19 cellular contexts compared by ENCODE assay signal in the genomic region with DNA sequence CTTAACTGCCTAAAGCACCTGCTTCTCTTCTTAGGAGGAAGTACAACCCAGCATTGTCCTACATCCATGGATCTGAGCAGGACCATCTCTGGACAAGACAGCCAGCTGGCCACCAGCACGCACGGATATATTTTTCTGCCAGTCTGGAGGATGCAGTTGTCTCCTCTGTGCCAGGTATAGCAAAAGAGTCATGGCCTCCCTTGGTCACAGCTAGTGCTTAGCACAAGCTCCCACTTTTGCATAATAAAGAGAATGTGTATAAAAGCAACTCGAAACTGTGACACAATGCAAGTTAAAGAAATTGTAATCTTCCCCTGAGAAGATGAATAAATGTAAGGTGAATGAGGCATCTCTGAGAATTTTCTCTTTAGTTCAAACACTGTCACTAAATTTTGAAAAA.
DNase-seq lines count a peak whose midpoint lies in the region; ATAC-seq and TF ChIP-seq lines count a peak whose summit lies in the region.
"Had no signal": no experiment of that assay in that cellular context is flagged by ENCODE, and none has a peak within 500 bp of the region (broad histone marks: within the 10 kb centered on the region; RNA-seq: fewer than 3 reads in every experiment).

No MANE protein-coding gene starts in this region.

- H3K36me3 ChIP-seq in GM23338 (ENCODE audit: insufficient read depth), result no peaks in the 10 kb centered on the region
- H3K36me3 ChIP-seq in Karpas-422 (ENCODE audit: insufficient read depth, low read length), result no peaks in the 10 kb centered on the region
- no peaks in the 10 kb centered on the region for H3K36me3 ChIP-seq in endodermal cell (ENCODE audit: control insufficient read depth, insufficient read depth, low read length)
- no peaks in the 10 kb centered on the region for H3K36me3 ChIP-seq in neural progenitor cell
- no peaks in the 10 kb centered on the region for H3K36me3 ChIP-seq in CD4-positive, alpha-beta memory T cell (ENCODE audit: insufficient read depth, low read length)
- H3K36me3 ChIP-seq: BLaER1 had no signal

- peak; percentile 23 for DNase-seq in GM23338 (ENCODE audit: low spot score)
- DNase-seq in Karpas-422, result no peak
- peak; percentile 36 for DNase-seq in endodermal cell
- no peak for DNase-seq in neural progenitor cell (ENCODE audit: low spot score)
- DNase-seq in OCI-M1 (lab: John Stamatoyannopoulos, UW), result no peak
- DNase-seq in progenitor cell of endocrine pancreas (ENCODE audit: low spot score, unreplicated experiment), result no peak
- no peak for DNase-seq in CD4-positive, alpha-beta memory T cell
- DNase-seq: CD4-positive, CD25-positive, alpha-beta regulatory T cell; CD8-positive, alpha-beta memory T cell; DMS 273 treated with DMSO at 0.1 percent for 48 hours; DMS79 treated with DMSO at 0.1 percent for 48 hours; GF-D8; GM23248 had no signal

- no peaks in the 10 kb centered on the region for H3K27me3 ChIP-seq in GM23338 (ENCODE audit: insufficient read depth)
- no peaks in the 10 kb centered on the region for H3K27me3 ChIP-seq in Karpas-422 (ENCODE audit: low read length)
- no peaks in the 10 kb centered on the region for H3K27me3 ChIP-seq in endodermal cell (ENCODE audit: control insufficient read depth, insufficient read depth, low read length, poor library complexity, severe bottlenecking)
- H3K27me3 ChIP-seq in neural progenitor cell, result no peaks in the 10 kb centered on the region
- H3K27me3 ChIP-seq in CD4-positive, alpha-beta memory T cell (ENCODE audit: insufficient read depth, low read length), result no peaks in the 10 kb centered on the region
- H3K27me3 ChIP-seq: BLaER1 had no signal

- H3K27me3 Mint-ChIP-seq in GM23338 (ENCODE audit: insufficient read depth, low read depth, poor library complexity) (peaks cover 2% of the 10 kb centered on the region), endodermal cell (ENCODE audit: insufficient read depth) (no peaks in the 10 kb centered on the region), neural progenitor cell (ENCODE audit: insufficient read depth, low read depth) (no peaks in the 10 kb centered on the region), progenitor cell of endocrine pancreas (no peaks in the 10 kb centered on the region)
- no peaks in the 10 kb centered on the region for H3K27me3 Mint-ChIP-seq in CD4-positive, alpha-beta memory T cell
- H3K27me3 Mint-ChIP-seq: B cell; CD4-positive, CD25-positive, alpha-beta regulatory T cell; CD8-positive, alpha-beta memory T cell had no signal

- H3K9me3 Mint-ChIP-seq in GM23338, result no peaks in the 10 kb centered on the region
- no peaks in the 10 kb centered on the region for H3K9me3 Mint-ChIP-seq in endodermal cell
- H3K9me3 Mint-ChIP-seq in neural progenitor cell, result no peaks in the 10 kb centered on the region
- no peaks in the 10 kb centered on the region for H3K9me3 Mint-ChIP-seq in progenitor cell of endocrine pancreas (ENCODE audit: low read depth)
- peaks cover 0 to 4% (median 0%) of the 10 kb centered on the region in 8 donors for H3K9me3 Mint-ChIP-seq in CD4-positive, alpha-beta memory T cell

- H3F3A ChIP-seq in GM23338 (replicated peaks; ENCODE audit: low read depth) (no peaks in the 10 kb centered on the region), neural progenitor cell (ENCODE audit: low read depth) (no peaks in the 10 kb centered on the region)

- H3K9me3 ChIP-seq in Karpas-422 (ENCODE audit: low read length) (no peaks in the 10 kb centered on the region), endodermal cell (ENCODE audit: control insufficient read depth, low read length) (no peaks in the 10 kb centered on the region), neural progenitor cell (ENCODE audit: low read depth) (no peaks in the 10 kb centered on the region)
- H3K9me3 ChIP-seq in CD4-positive, alpha-beta memory T cell (ENCODE audit: control insufficient read depth in 1 of 2, low read length in 2 of 2), result no peaks in the 10 kb centered on the region
- H3K9me3 ChIP-seq: BLaER1 had no signal

- H3K36me3 Mint-ChIP-seq in GM23338 (ENCODE audit: low read depth), result no peaks in the 10 kb centered on the region
- H3K36me3 Mint-ChIP-seq in endodermal cell (ENCODE audit: low read depth), result peaks cover 1% of the 10 kb centered on the region
- H3K36me3 Mint-ChIP-seq in neural progenitor cell, result no peaks in the 10 kb centered on the region
- no peaks in the 10 kb centered on the region for H3K36me3 Mint-ChIP-seq in progenitor cell of endocrine pancreas (ENCODE audit: insufficient read depth)
- no peaks in the 10 kb centered on the region for H3K36me3 Mint-ChIP-seq in CD4-positive, alpha-beta memory T cell
- H3K36me3 Mint-ChIP-seq: CD4-positive, CD25-positive, alpha-beta regulatory T cell; CD8-positive, alpha-beta memory T cell had no signal

- POLR2A ChIA-PET in CD4-positive, alpha-beta memory T cell (lab: Charles Lee; ENCODE audit: partially characterized antibody), result no interaction called here

- peaks cover 9% of the 10 kb centered on the region; the same call in 1 of the 2 replicates for H3K4me1 ChIP-seq in GM23338 (ENCODE audit: insufficient read depth)
- peaks cover 30% of the 10 kb centered on the region for H3K4me1 ChIP-seq in Karpas-422 (ENCODE audit: low read length)
- no peaks in the 10 kb centered on the region for H3K4me1 ChIP-seq in endodermal cell (ENCODE audit: control insufficient read depth, insufficient read depth, low read length)
- no peaks in the 10 kb centered on the region for H3K4me1 ChIP-seq in neural progenitor cell
- H3K4me1 ChIP-seq in CD4-positive, alpha-beta memory T cell (ENCODE audit: insufficient read depth, low read length), result no peaks in the 10 kb centered on the region
- H3K4me1 ChIP-seq: BLaER1 had no signal

- peak; percentile 68 for ATAC-seq in GM23338
- ATAC-seq in esophagus mucosa, result no peak
- ATAC-seq: HCT116 had no signal

- H3K4me1 Mint-ChIP-seq in GM23338, result peaks cover 11% of the 10 kb centered on the region; the same call in 2 of the 3 replicates
- H3K4me1 Mint-ChIP-seq in endodermal cell, result no peaks in the 10 kb centered on the region
- H3K4me1 Mint-ChIP-seq in neural progenitor cell, result no peaks in the 10 kb centered on the region
- H3K4me1 Mint-ChIP-seq in progenitor cell of endocrine pancreas (ENCODE audit: low read depth), result no peaks in the 10 kb centered on the region
- no peaks in the 10 kb centered on the region for H3K4me1 Mint-ChIP-seq in CD4-positive, alpha-beta memory T cell
- H3K4me1 Mint-ChIP-seq: B cell; CD4-positive, CD25-positive, alpha-beta regulatory T cell; CD8-positive, alpha-beta memory T cell had no signal

- TF ChIP-seq CTCF in GM23338 (conservative IDR thresholded peaks at IDR 0.05; ENCODE audit: low read depth in 2 of 2), result no peak
- TF ChIP-seq CTCF in endodermal cell (conservative IDR thresholded peaks at IDR 0.05), result no peak
- TF ChIP-seq CTCF in neural progenitor cell (IDR thresholded peaks at IDR 0.05), result no peak
- no peak for TF ChIP-seq CTCF in progenitor cell of endocrine pancreas (IDR thresholded peaks at IDR 0.05; ENCODE audit: unreplicated experiment)

- no peak overlapping the region for H3K4me3 Mint-ChIP-seq in GM23338
- H3K4me3 Mint-ChIP-seq in endodermal cell, result no peak overlapping the region
- no peak overlapping the region for H3K4me3 Mint-ChIP-seq in neural progenitor cell
- no peak overlapping the region for H3K4me3 Mint-ChIP-seq in progenitor cell of endocrine pancreas (ENCODE audit: low read depth)
- no peak overlapping the region for H3K4me3 Mint-ChIP-seq in CD4-positive, alpha-beta memory T cell
- H3K4me3 Mint-ChIP-seq: B cell; CD4-positive, CD25-positive, alpha-beta regulatory T cell; CD8-positive, alpha-beta memory T cell had no signal

- WGBS in endodermal cell (ENCODE audit: insufficient coverage in 1 of 2, insufficient read length in 1 of 2), 2 experiments, result 89 to 92% methylated on average over 3 of the region's 3 CpGs

- H3K4me3 ChIP-seq in GM23338 (no peak overlapping the region), Karpas-422 (ENCODE audit: low read length) (no peak overlapping the region), endodermal cell (ENCODE audit: low read length) (no peak overlapping the region), neural progenitor cell (no peak overlapping the region)
- H3K4me3 ChIP-seq in CD4-positive, alpha-beta memory T cell (ENCODE audit: low read length in 2 of 2), result no peak overlapping the region
- H3K4me3 ChIP-seq: BLaER1, GM23248 had no signal

- H3K9me2 ChIP-seq in GM23338 (ENCODE audit: insufficient read depth) (no peaks in the 10 kb centered on the region), Karpas-422 (replicated peaks; ENCODE audit: insufficient read depth, low read length) (no peaks in the 10 kb centered on the region)

- H3K79me2 ChIP-seq in GM23338 (replicated peaks; ENCODE audit: insufficient read depth) (no peaks in the 10 kb centered on the region), Karpas-422 (ENCODE audit: low read length) (no peaks in the 10 kb centered on the region), neural progenitor cell (ENCODE audit: low read depth) (no peaks in the 10 kb centered on the region)

- no peaks in the 10 kb centered on the region for H4K20me1 ChIP-seq in GM23338 (replicated peaks; ENCODE audit: insufficient read depth)
- H4K20me1 ChIP-seq in Karpas-422 (ENCODE audit: insufficient read depth, low read depth, low read length), result no peaks in the 10 kb centered on the region
- H4K20me1 ChIP-seq in neural progenitor cell (ENCODE audit: low read depth), result no peaks in the 10 kb centered on the region
- H4K20me1 ChIP-seq: BLaER1 had no signal

- H3K27ac ChIP-seq in GM23338 (ENCODE audit: low read depth) (no peak overlapping the region), Karpas-422 (ENCODE audit: low read length) (no peak overlapping the region), endodermal cell (ENCODE audit: low read depth, low read length) (no peak overlapping the region), neural progenitor cell (no peak overlapping the region)
- H3K27ac ChIP-seq in CD4-positive, alpha-beta memory T cell (ENCODE audit: low read depth, low read length), result no peak overlapping the region
- H3K27ac ChIP-seq: 22Rv1, BLaER1, C4-2B, GM23248 had no signal

- intact Hi-C loops in CD4-positive, alpha-beta memory T cell (cut with micrococcal nuclease), result no loop called here

- no peak overlapping the region for H3K27ac Mint-ChIP-seq in GM23338
- no peak overlapping the region for H3K27ac Mint-ChIP-seq in endodermal cell
- no peak overlapping the region for H3K27ac Mint-ChIP-seq in neural progenitor cell
- H3K27ac Mint-ChIP-seq in progenitor cell of endocrine pancreas, result no peak overlapping the region
- H3K27ac Mint-ChIP-seq in CD4-positive, alpha-beta memory T cell, result no peak overlapping the region
- H3K27ac Mint-ChIP-seq: B cell; CD4-positive, CD25-positive, alpha-beta regulatory T cell had no signal

- peak overlapping the region; percentile 40; the same call in 1 of the 2 replicates for H2AFZ ChIP-seq in GM23338
- peak overlapping the region; percentile 38; the same call in 1 of the 2 replicates for H2AFZ ChIP-seq in Karpas-422 (ENCODE audit: low read length)
- peak overlapping the region; percentile 76 for H2AFZ ChIP-seq in neural progenitor cell (replicated peaks)
- H2AFZ ChIP-seq: GM23248 had no signal

- H3K9ac ChIP-seq in Karpas-422 (ENCODE audit: low read length), result no peak overlapping the region
- no peak overlapping the region for H3K9ac ChIP-seq in endodermal cell (ENCODE audit: extremely low read depth, low read length, poor library complexity, severe bottlenecking)
- no peak overlapping the region for H3K9ac ChIP-seq in neural progenitor cell
- H3K9ac ChIP-seq: BLaER1, GM23248 had no signal

- CTCF ChIA-PET in CD4-positive, alpha-beta memory T cell (lab: Charles Lee; ENCODE audit: partially characterized antibody), result no interaction called here

- H3K4me2 ChIP-seq in GM23338 (peak overlapping the region; percentile 37; the same call in 1 of the 2 replicates), Karpas-422 (ENCODE audit: low read depth, low read length, poor library complexity, severe bottlenecking) (peak overlapping the region; percentile 3), neural progenitor cell (no peak overlapping the region)
- H3K4me2 ChIP-seq: BLaER1 had no signal

Comparison
In these comparisons a context has a peak if more than half of its experiments do, and no peak if none do; other contexts are left out.
1. DNase-seq: peak in GM23338 (single experiment) and endodermal cell (single experiment); none in Karpas-422 (single experiment), neural progenitor cell (single experiment), OCI-M1 (single experiment), progenitor cell of endocrine pancreas (single experiment) and CD4-positive, alpha-beta memory T cell (0 of 5).
2. Peak in every context shown above with its lines, with median percentiles within 50 percentile points of each other: H2AFZ ChIP-seq.